9 cellular contexts compared by ENCODE assay signal in the genomic region with DNA sequence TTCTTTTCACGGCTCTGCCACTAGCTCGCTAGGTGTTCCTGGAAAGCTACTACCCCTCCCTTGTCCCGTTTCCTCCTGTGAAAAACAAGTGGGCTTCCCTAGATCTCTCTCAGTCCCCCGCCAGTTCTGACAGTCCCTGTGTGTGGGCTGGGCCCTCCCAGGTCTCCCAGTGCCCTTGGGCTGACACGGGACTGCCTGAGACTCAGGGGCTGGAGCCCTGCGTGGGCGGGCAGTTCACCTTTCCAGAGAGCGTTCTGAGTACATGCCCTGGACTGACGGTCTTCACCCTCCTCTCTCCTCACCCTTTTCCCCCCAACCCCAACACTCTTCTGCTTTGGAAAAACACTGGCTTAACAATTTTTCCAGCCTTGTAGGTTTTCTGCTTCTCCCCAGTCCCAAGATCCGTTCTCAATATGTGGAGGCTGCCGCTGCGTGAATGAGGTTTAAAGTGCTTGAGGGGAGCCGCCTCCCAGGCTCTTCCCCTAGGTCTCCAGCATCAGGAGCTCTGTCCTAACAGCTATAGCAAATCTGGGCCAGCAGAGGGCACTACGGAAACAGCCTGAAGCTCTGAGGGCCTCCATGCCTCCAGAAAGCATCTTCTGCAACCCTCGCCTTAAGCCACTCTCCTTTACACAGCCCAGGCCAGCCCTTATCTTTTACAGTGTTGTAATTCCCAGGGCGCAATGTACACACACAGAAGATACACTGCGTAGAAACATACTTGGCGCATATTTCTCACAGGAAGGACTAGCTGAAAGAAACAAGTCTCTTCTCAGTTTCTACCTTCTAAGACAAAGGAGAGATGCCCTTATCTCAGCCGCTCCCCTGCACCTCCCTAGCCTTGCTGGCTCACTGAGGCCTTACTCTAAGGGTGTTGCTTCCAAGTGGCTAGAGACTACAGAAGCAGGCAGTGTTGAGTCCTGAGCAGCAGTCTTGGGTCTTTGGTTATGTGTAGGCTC. TPM values are rescaled to one million over a fixed set of nuclear protein-coding genes. Genes with fewer than 3 reads are reported as not detected.
DNase-seq lines count a peak whose midpoint lies in the region; ATAC-seq lines count a peak whose summit lies in the region.
"Had no signal": no experiment of that assay in that cellular context is flagged by ENCODE, and none has a peak within 500 bp of the region (broad histone marks: within the 10 kb centered on the region; RNA-seq: fewer than 3 reads in every experiment).

No MANE protein-coding gene starts in this region.

- H3K4me1 ChIP-seq in NT2/D1 (ENCODE audit: insufficient read depth, insufficient read length), result peaks cover 2% of the 10 kb centered on the region

- ATAC-seq in GM18498 (IDR thresholded peaks at IDR 0.05; ENCODE audit: unreplicated experiment) (peak; percentile 75), HG03108 (IDR thresholded peaks at IDR 0.05; ENCODE audit: unreplicated experiment) (peak; percentile 73)

- no peak overlapping the region for H3K9ac ChIP-seq in NT2/D1 (ENCODE audit: insufficient read length, low read depth)

- H3K36me3 ChIP-seq in NT2/D1 (ENCODE audit: insufficient read depth, insufficient read length, low read length), result no peaks in the 10 kb centered on the region

- H3K9me3 ChIP-seq in NT2/D1 (ENCODE audit: insufficient read depth, low read length), result no peaks in the 10 kb centered on the region

- DNase-seq in AG08395 (ENCODE audit: low spot score) (peak; percentile 55), NT2/D1 (ENCODE audit: low read depth, low spot score) (peak; percentile 75), iris pigment epithelial cell (ENCODE audit: low read depth) (peak; percentile 46), ureter (ENCODE audit: low spot score) (no peak)
- DNase-seq in activated T-cell treated with anti-CD3 and anti-CD28 coated beads, Interleukin-2, amount 50 U/mL, for 48 hours, result peak; percentile 61 to 69
- peak; percentile 16 to 30 for DNase-seq in stimulated activated CD8-positive, alpha-beta memory T cell treated with anti-CD3 and anti-CD28 coated beads, Interleukin-7, amount 100 ng/mL, for 48 hours (ENCODE audit: extremely low read depth in 1 of 2, low read depth in 1 of 2)

- H3K27me3 ChIP-seq in NT2/D1 (ENCODE audit: insufficient read depth, insufficient read length), result no peaks in the 10 kb centered on the region

- no peak overlapping the region for H3K4me3 ChIP-seq in NT2/D1 (ENCODE audit: insufficient read length, low read depth)

RNA-seq across cellular contexts. Expression of a gene that starts 10.4 kb away (rescaled TPM):
- not detected for total RNA-seq in ureter
- total RNA-seq: skeletal muscle tissue had no signal

RNA-seq across cellular contexts. Expression of a gene that starts 23.9 kb away (rescaled TPM):
- not detected for total RNA-seq in ureter
- total RNA-seq: skeletal muscle tissue had no signal
